In genomic region chr5:77064040-77064439, GRCh38 we compare ENCODE assay signal across 1 cellular context.
TF ChIP-seq lines count a peak whose summit lies in the region.

No MANE protein-coding gene starts in this region.

TF ChIP-seq in HCT116, 20 proteins besides CTCF, POLR2A, EP300 and RAD21 (continued from another document):
- TF ChIP-seq ZBTB33 (IDR thresholded peaks at IDR 0.05; ENCODE audit: extremely low read depth, insufficient replicate concordance, low read length) (no peak), CBX3 (IDR thresholded peaks at IDR 0.05; ENCODE audit: low read depth) (no peak), EZH2 (IDR thresholded peaks at IDR 0.05) (no peak)
